ENCODE assay signal across 17 cellular contexts in genomic region chr16:23538919-23539278, GRCh38. TPM values are rescaled to one million over a fixed set of nuclear protein-coding genes. Genes with fewer than 3 reads are reported as not detected.
DNase-seq lines count a peak whose midpoint lies in the region; ATAC-seq, FAIRE-seq and TF ChIP-seq lines count a peak whose summit lies in the region.
"Had no signal": no experiment of that assay in that cellular context is flagged by ENCODE, and none has a peak within 500 bp of the region (broad histone marks: within the 10 kb centered on the region; RNA-seq: fewer than 3 reads in every experiment).

No MANE protein-coding gene starts in this region.

- no peak for TF ChIP-seq POLR2A in HepG2 (IDR thresholded peaks at IDR 0.05; ENCODE audit: insufficient read depth in 1 of 2, low read depth in 2 of 2, low read length in 2 of 2)
- no peak for TF ChIP-seq POLR2A in right lobe of liver (IDR thresholded peaks at IDR 0.05)

- no peaks in the 10 kb centered on the region for H3K9me3 Mint-ChIP-seq in immature natural killer cell

- no peak overlapping the region for H3K27ac Mint-ChIP-seq in immature natural killer cell

- BruUV-seq in HepG2 (replicated peaks; lab: Mats Ljungman, UMichigan), result no TSS peak

- H3K27me3 ChIP-seq in HepG2 (ENCODE audit: control insufficient read depth in 1 of 2, insufficient read depth in 2 of 2, low read length in 2 of 2) (no peaks in the 10 kb centered on the region), right lobe of liver (no peaks in the 10 kb centered on the region), foreskin keratinocyte (no peaks in the 10 kb centered on the region)
- H3K27me3 ChIP-seq: gastroesophageal sphincter, left lung had no signal

- no peak for DNase-seq in HepG2 (ENCODE audit: low spot score)
- no peak for DNase-seq in right lobe of liver
- no peak for DNase-seq in RWPE1 (ENCODE audit: low spot score)
- no peak for DNase-seq in foreskin keratinocyte
- DNase-seq in NK-92 treated with Interleukin-12 subunit alpha and Interleukin-12 subunit beta, amount 100 ng/mL, for 24 hours (lab: John Stamatoyannopoulos, UW), result no peak
- DNase-seq in immature natural killer cell, result no peak
- DNase-seq: activated CD8-positive, alpha-beta memory T cell treated with anti-CD3 and anti-CD28 coated beads, Interleukin-2, amount 50 U/mL, for 48 hours; activated naive CD4-positive, alpha-beta T cell treated with anti-CD3 and anti-CD28 coated beads, Interleukin-2, amount 50 U/mL, for 16 hours; left lung; NCI-H1417 treated with DMSO at 0.1 percent for 48 hours; right cardiac atrium had no signal

- no peaks in the 10 kb centered on the region for H3K27me3 Mint-ChIP-seq in immature natural killer cell (ENCODE audit: low read depth in 3 of 3)

- peak overlapping the region; percentile 91 for H3K27ac ChIP-seq in HepG2 (ENCODE audit: extremely low read length, insufficient read depth, low read length)
- H3K27ac ChIP-seq in right lobe of liver, result no peak overlapping the region
- H3K27ac ChIP-seq in RWPE1, result peak overlapping the region; percentile 59
- H3K27ac ChIP-seq in foreskin keratinocyte, result no peak overlapping the region
- H3K27ac ChIP-seq: gastroesophageal sphincter, left lung had no signal

- FAIRE-seq in HepG2 (lab: Jason Lieb, UNC), result no peak
- FAIRE-seq: G401.6, urothelium cell line had no signal

- no peak overlapping the region for H3K4me3 Mint-ChIP-seq in immature natural killer cell

- no peak overlapping the region for H2AFZ ChIP-seq in HepG2 (ENCODE audit: low read length)

- H3K4me2 ChIP-seq in HepG2 (ENCODE audit: low read depth, low read length), result no peak overlapping the region

- H3K4me1 Mint-ChIP-seq in immature natural killer cell, result no peaks in the 10 kb centered on the region

- TF ChIP-seq CTCF in HepG2 (CRISPR knock-in tag; IDR thresholded peaks at IDR 0.05) (no peak), right lobe of liver (IDR thresholded peaks at IDR 0.05) (no peak), RWPE1 (conservative IDR thresholded peaks at IDR 0.05; ENCODE audit: low read depth) (no peak), foreskin keratinocyte (conservative IDR thresholded peaks at IDR 0.05) (no peak)

- POLR2A ChIA-PET in HepG2 (lab: Yijun Ruan, JAX) (interaction anchor here (0.6 to 5.5 kb wide), 16 partner anchors 11 to 140 kb away, joined by 3 to 96 read pairs (median 10); partner anchors contain the start of genes DCTN5, EARS2, GGA2 and NDUFAB1), RWPE1 (lab: Yijun Ruan, JAX; ENCODE audit: low non-redundant PET) (no interaction called here)

- H3K36me3 ChIP-seq in HepG2 (replicated peaks in 1 of 2; ENCODE audit: control insufficient read depth in 1 of 2, insufficient read depth in 2 of 2, low read length in 2 of 2), result peaks cover 33 to 59% of the 10 kb centered on the region in 2 experiments
- H3K36me3 ChIP-seq in right lobe of liver, result peaks cover 0 to 48% (median 14%) of the 10 kb centered on the region in 4 donors

- no peaks in the 10 kb centered on the region for H4K20me1 ChIP-seq in HepG2 (ENCODE audit: insufficient read depth, low read length)

- CTCF ChIA-PET in HepG2 (lab: Yijun Ruan, JAX; ENCODE audit: low intra/inter-chr PET ratio, low total read pairs) (interaction anchor here (2.0 kb wide), 1 partner anchor 18 kb away, joined by 8 read pairs; the partner anchor contains the start of genes EARS2 and UBFD1), RWPE1 (lab: Yijun Ruan, JAX) (interaction anchor here (0.5 to 0.6 kb wide), 2 partner anchors 53 to 961 kb away, joined by 3 read pairs; no protein-coding TSS in a partner anchor)

- TF ChIP-seq EP300 in HepG2 (IDR thresholded peaks at IDR 0.05; ENCODE audit: low read depth in 2 of 2, low read length in 2 of 2), result no peak
- no peak for TF ChIP-seq EP300 in HepG2 (CRISPR knock-in tag; IDR thresholded peaks at IDR 0.05; ENCODE audit: borderline replicate concordance)

- 93% methylated on average over 1 of the region's 1 CpG for WGBS in HepG2 (ENCODE audit: low lambda C conversion rate)
- WGBS in right lobe of liver (ENCODE audit: insufficient coverage, low coverage, low lambda C conversion rate, missing lambda C conversion rate), result 89% methylated on average over 1 of the region's 1 CpG

- H3K36me3 Mint-ChIP-seq in immature natural killer cell, result peaks cover 4 to 14% (median 9%) of the 10 kb centered on the region in 3 donors

- H3K4me1 ChIP-seq in HepG2 (ENCODE audit: insufficient read depth, low read length) (peaks cover 47% of the 10 kb centered on the region), right lobe of liver (peaks cover 0 to 4% (median 0%) of the 10 kb centered on the region in 4 donors), foreskin keratinocyte (peaks cover 11% of the 10 kb centered on the region)
- H3K4me1 ChIP-seq: gastroesophageal sphincter had no signal

- H3K9me3 ChIP-seq in HepG2 (ENCODE audit: low read length) (no peaks in the 10 kb centered on the region), right lobe of liver (no peaks in the 10 kb centered on the region)
- H3K9me3 ChIP-seq: gastroesophageal sphincter, left lung had no signal

- no peak for TF ChIP-seq RAD21 in HepG2 (CRISPR knock-in tag; IDR thresholded peaks at IDR 0.05)

- peaks cover 4% of the 10 kb centered on the region for H3K79me2 ChIP-seq in HepG2 (ENCODE audit: insufficient read depth, low read length)

- peak overlapping the region; percentile 64; the same call in 1 of the 2 replicates for H3K9ac ChIP-seq in HepG2 (ENCODE audit: insufficient read depth, low read depth, low read length)

- ATAC-seq in HepG2 (no peak), right lobe of liver (no peak), foreskin keratinocyte (peak; percentile 25), HG03139 (IDR thresholded peaks at IDR 0.05; ENCODE audit: unreplicated experiment) (no peak), GM21528 (IDR thresholded peaks at IDR 0.05; ENCODE audit: low FRiP score, unreplicated experiment) (no peak)
- ATAC-seq: activated CD4-positive, CD25-positive, alpha-beta regulatory T cell treated with anti-CD3 and anti-CD28 coated beads, Interleukin-2, amount 50 U/mL, for 24 hours; gastroesophageal sphincter; right cardiac atrium had no signal

- intact Hi-C loops in HepG2 (cut with micrococcal nuclease; ENCODE audit: unreplicated experiment), result no loop called here
- intact Hi-C loops in right lobe of liver (cut with DNase I), result no loop called here

- in situ Hi-C loops in HepG2 (cut with HindIII; ENCODE audit: extremely low pct_ligation_motif_present, low pct_unique_long_range_greater_than_20kb), result no loop called here

- H3K4me3 ChIP-seq in HepG2 (replicated peaks in 1 of 3; ENCODE audit: insufficient read depth in 1 of 3, low read depth in 2 of 3, low read length in 3 of 3), result no peak overlapping the region
- H3K4me3 ChIP-seq in right lobe of liver, result no peak overlapping the region
- H3K4me3 ChIP-seq: gastroesophageal sphincter, left lung had no signal

RNA-seq across cellular contexts. Expression of gene EARS2, which starts 18.3 kb away (rescaled TPM):
- total RNA-seq in HepG2 (2016; rRNA removed; fragmentation: Illumina TruSeq; extraction: Trizol) (80.4 and 84.2 TPM in 2 replicates), right lobe of liver (10 to 100 TPM; 14.9 to 47.7 (median 15.9) TPM), foreskin keratinocyte (30.5 and 39.1 TPM in 2 replicates)
- 18.1 and 20.7 TPM in 2 replicates for total RNA-seq in HepG2 (2016; cell fraction: cytosol; rRNA removed; fragmentation: Illumina TruSeq; extraction: Trizol; ENCODE audit: low read depth)
- total RNA-seq in HepG2 (2016; cell fraction: insoluble cytoplasmic fraction; rRNA removed; fragmentation: Illumina TruSeq; extraction: Trizol), result 79.1 and 84.4 TPM in 2 replicates
- 44.8 and 49.7 TPM in 2 replicates for total RNA-seq in HepG2 (2016; cell fraction: membrane; rRNA removed; fragmentation: Illumina TruSeq; extraction: Trizol)
- 64.8 and 79.0 TPM in 2 replicates for total RNA-seq in HepG2 (2016; cell fraction: nucleus; rRNA removed; fragmentation: Illumina TruSeq; extraction: Trizol)
- polyA plus RNA-seq in HepG2 (2011; rRNA removed) (49.4 and 54.7 TPM in 2 replicates), foreskin keratinocyte (25.3 and 28.8 TPM in 2 replicates), immature natural killer cell (10 to 100 TPM in 1 of 3 donors, 1 to 10 TPM in 2; 6.3 to 14.1 (median 9.5) TPM)
- 41.5 and 46.7 TPM in 2 replicates for polyA plus RNA-seq in HepG2 (2011; cell fraction: cytosol; rRNA removed)
- 131 and 162 TPM in 2 replicates for polyA plus RNA-seq in HepG2 (2011; cell fraction: nucleus; rRNA removed)
- 27.0 and 35.2 TPM in 2 replicates for polyA plus RNA-seq in HepG2 (2012)
- 8.2 and 10.2 TPM in 2 replicates for polyA plus RNA-seq in HepG2 (2016; cell fraction: cytosol; fragmentation: Illumina TruSeq; extraction: Trizol; ENCODE audit: low read depth)
- 69.7 and 75.5 TPM in 2 replicates for polyA plus RNA-seq in HepG2 (2016; cell fraction: insoluble cytoplasmic fraction; fragmentation: Illumina TruSeq; extraction: Trizol; ENCODE audit: low read depth)
- 20.9 and 22.2 TPM in 2 replicates for polyA plus RNA-seq in HepG2 (2016; cell fraction: membrane; fragmentation: Illumina TruSeq; extraction: Trizol; ENCODE audit: low read depth)
- polyA plus RNA-seq in HepG2 (2016; cell fraction: nucleus; fragmentation: Illumina TruSeq; extraction: Trizol; ENCODE audit: insufficient read depth, low read depth), result 59.4 and 64.9 TPM in 2 replicates
- 142 and 329 TPM in 2 replicates for polyA minus RNA-seq in HepG2 (2011; rRNA and poly(A)+ RNA removed; ENCODE audit: low replicate concordance)
- polyA minus RNA-seq in HepG2 (2011; cell fraction: cytosol; rRNA and poly(A)+ RNA removed), result 36.3 and 43.7 TPM in 2 replicates
- 112 and 117 TPM in 2 replicates for polyA minus RNA-seq in HepG2 (2011; cell fraction: nucleus; rRNA and poly(A)+ RNA removed)

RNA-seq across cellular contexts. Expression of gene UBFD1, which starts 18.6 kb away (rescaled TPM):
- total RNA-seq in HepG2 (2016; rRNA removed; fragmentation: Illumina TruSeq; extraction: Trizol), result 111 and 142 TPM in 2 replicates
- 27.2 and 33.8 TPM in 2 replicates for total RNA-seq in HepG2 (2016; cell fraction: cytosol; rRNA removed; fragmentation: Illumina TruSeq; extraction: Trizol; ENCODE audit: low read depth)
- 112 and 143 TPM in 2 replicates for total RNA-seq in HepG2 (2016; cell fraction: insoluble cytoplasmic fraction; rRNA removed; fragmentation: Illumina TruSeq; extraction: Trizol)
- total RNA-seq in HepG2 (2016; cell fraction: membrane; rRNA removed; fragmentation: Illumina TruSeq; extraction: Trizol), result 46.0 and 47.2 TPM in 2 replicates
- total RNA-seq in HepG2 (2016; cell fraction: nucleus; rRNA removed; fragmentation: Illumina TruSeq; extraction: Trizol), result 80.6 and 99.3 TPM in 2 replicates
- 97.6 and 100 TPM in 2 replicates for polyA plus RNA-seq in HepG2 (2011; rRNA removed)
- 98.1 and 112 TPM in 2 replicates for polyA plus RNA-seq in HepG2 (2011; cell fraction: cytosol; rRNA removed)
- 129 and 137 TPM in 2 replicates for polyA plus RNA-seq in HepG2 (2011; cell fraction: nucleus; rRNA removed)
- polyA plus RNA-seq in HepG2 (2012), result 83.8 and 88.4 TPM in 2 replicates
- polyA plus RNA-seq in HepG2 (2016; cell fraction: cytosol; fragmentation: Illumina TruSeq; extraction: Trizol; ENCODE audit: low read depth), result 31.2 and 32.8 TPM in 2 replicates
- 119 and 123 TPM in 2 replicates for polyA plus RNA-seq in HepG2 (2016; cell fraction: insoluble cytoplasmic fraction; fragmentation: Illumina TruSeq; extraction: Trizol; ENCODE audit: low read depth)
- polyA plus RNA-seq in HepG2 (2016; cell fraction: membrane; fragmentation: Illumina TruSeq; extraction: Trizol; ENCODE audit: low read depth), result 30.0 and 32.3 TPM in 2 replicates
- 89.9 and 95.2 TPM in 2 replicates for polyA plus RNA-seq in HepG2 (2016; cell fraction: nucleus; fragmentation: Illumina TruSeq; extraction: Trizol; ENCODE audit: insufficient read depth, low read depth)
- polyA minus RNA-seq in HepG2 (2011; rRNA and poly(A)+ RNA removed; ENCODE audit: low replicate concordance), result 49.6 and 117 TPM in 2 replicates
- polyA minus RNA-seq in HepG2 (2011; cell fraction: cytosol; rRNA and poly(A)+ RNA removed), result 61.7 and 68.8 TPM in 2 replicates
- 155 and 167 TPM in 2 replicates for polyA minus RNA-seq in HepG2 (2011; cell fraction: nucleus; rRNA and poly(A)+ RNA removed)
- 10 to 100 TPM; 27.6 to 50.5 (median 37.4) TPM for total RNA-seq in right lobe of liver
- 36.8 and 40.0 TPM in 2 replicates for total RNA-seq in foreskin keratinocyte
- polyA plus RNA-seq in foreskin keratinocyte, result 19.1 and 20.7 TPM in 2 replicates
- polyA plus RNA-seq in immature natural killer cell, result 10 to 100 TPM; 13.1 to 18.8 (median 14.2) TPM

RNA-seq across cellular contexts. Expression of gene GGA2, which starts 28.6 kb away (rescaled TPM):
- total RNA-seq in HepG2 (2016; rRNA removed; fragmentation: Illumina TruSeq; extraction: Trizol) (69.8 and 93.1 TPM in 2 replicates), right lobe of liver (10 to 100 TPM; 19.2 to 31.7 (median 27.8) TPM), foreskin keratinocyte (34.0 and 34.6 TPM in 2 replicates)
- 52.6 and 57.4 TPM in 2 replicates for total RNA-seq in HepG2 (2016; cell fraction: cytosol; rRNA removed; fragmentation: Illumina TruSeq; extraction: Trizol; ENCODE audit: low read depth)
- total RNA-seq in HepG2 (2016; cell fraction: insoluble cytoplasmic fraction; rRNA removed; fragmentation: Illumina TruSeq; extraction: Trizol), result 76.8 and 80.6 TPM in 2 replicates
- 41.5 and 45.8 TPM in 2 replicates for total RNA-seq in HepG2 (2016; cell fraction: membrane; rRNA removed; fragmentation: Illumina TruSeq; extraction: Trizol)
- 84.5 and 97.4 TPM in 2 replicates for total RNA-seq in HepG2 (2016; cell fraction: nucleus; rRNA removed; fragmentation: Illumina TruSeq; extraction: Trizol)
- polyA plus RNA-seq in HepG2 (2011; rRNA removed) (51.5 and 52.3 TPM in 2 replicates), foreskin keratinocyte (16.5 and 17.5 TPM in 2 replicates), immature natural killer cell (10 to 100 TPM; 34.1 to 40.0 (median 36.1) TPM)
- polyA plus RNA-seq in HepG2 (2011; cell fraction: cytosol; rRNA removed), result 25.4 and 28.7 TPM in 2 replicates
- 184 and 204 TPM in 2 replicates for polyA plus RNA-seq in HepG2 (2011; cell fraction: nucleus; rRNA removed)
- 70.4 and 97.1 TPM in 2 replicates for polyA plus RNA-seq in HepG2 (2012)
- 4.7 and 5.8 TPM in 2 replicates for polyA plus RNA-seq in HepG2 (2016; cell fraction: cytosol; fragmentation: Illumina TruSeq; extraction: Trizol; ENCODE audit: low read depth)
- polyA plus RNA-seq in HepG2 (2016; cell fraction: insoluble cytoplasmic fraction; fragmentation: Illumina TruSeq; extraction: Trizol; ENCODE audit: low read depth), result 87.5 and 99.8 TPM in 2 replicates
- polyA plus RNA-seq in HepG2 (2016; cell fraction: membrane; fragmentation: Illumina TruSeq; extraction: Trizol; ENCODE audit: low read depth), result 11.1 and 11.7 TPM in 2 replicates
- 238 and 249 TPM in 2 replicates for polyA plus RNA-seq in HepG2 (2016; cell fraction: nucleus; fragmentation: Illumina TruSeq; extraction: Trizol; ENCODE audit: insufficient read depth, low read depth)
- polyA minus RNA-seq in HepG2 (2011; rRNA and poly(A)+ RNA removed; ENCODE audit: low replicate concordance), result 58.5 and 111 TPM in 2 replicates
- polyA minus RNA-seq in HepG2 (2011; cell fraction: cytosol; rRNA and poly(A)+ RNA removed), result 31.9 and 47.6 TPM in 2 replicates
- 134 and 143 TPM in 2 replicates for polyA minus RNA-seq in HepG2 (2011; cell fraction: nucleus; rRNA and poly(A)+ RNA removed)

RNA-seq across cellular contexts. Expression of gene NDUFAB1, which starts 57.2 kb away (rescaled TPM):
- total RNA-seq in HepG2 (2016; rRNA removed; fragmentation: Illumina TruSeq; extraction: Trizol), result 601 and 760 TPM in 2 replicates
- total RNA-seq in HepG2 (2016; cell fraction: cytosol; rRNA removed; fragmentation: Illumina TruSeq; extraction: Trizol; ENCODE audit: low read depth), result 295 and 299 TPM in 2 replicates
- 602 and 798 TPM in 2 replicates for total RNA-seq in HepG2 (2016; cell fraction: insoluble cytoplasmic fraction; rRNA removed; fragmentation: Illumina TruSeq; extraction: Trizol)
- total RNA-seq in HepG2 (2016; cell fraction: membrane; rRNA removed; fragmentation: Illumina TruSeq; extraction: Trizol), result 285 and 300 TPM in 2 replicates
- 185 and 192 TPM in 2 replicates for total RNA-seq in HepG2 (2016; cell fraction: nucleus; rRNA removed; fragmentation: Illumina TruSeq; extraction: Trizol)
- 192 and 221 TPM in 2 replicates for polyA plus RNA-seq in HepG2 (2011; rRNA removed)
- 288 and 387 TPM in 2 replicates for polyA plus RNA-seq in HepG2 (2011; cell fraction: cytosol; rRNA removed)
- polyA plus RNA-seq in HepG2 (2011; cell fraction: nucleus; rRNA removed), result 84.1 and 87.7 TPM in 2 replicates
- 224 and 262 TPM in 2 replicates for polyA plus RNA-seq in HepG2 (2012)
- 233 and 257 TPM in 2 replicates for polyA plus RNA-seq in HepG2 (2016; cell fraction: cytosol; fragmentation: Illumina TruSeq; extraction: Trizol; ENCODE audit: low read depth)
- polyA plus RNA-seq in HepG2 (2016; cell fraction: insoluble cytoplasmic fraction; fragmentation: Illumina TruSeq; extraction: Trizol; ENCODE audit: low read depth), result 608 and 670 TPM in 2 replicates
- 191 and 215 TPM in 2 replicates for polyA plus RNA-seq in HepG2 (2016; cell fraction: membrane; fragmentation: Illumina TruSeq; extraction: Trizol; ENCODE audit: low read depth)
- 276 and 279 TPM in 2 replicates for polyA plus RNA-seq in HepG2 (2016; cell fraction: nucleus; fragmentation: Illumina TruSeq; extraction: Trizol; ENCODE audit: insufficient read depth, low read depth)
- polyA minus RNA-seq in HepG2 (2011; rRNA and poly(A)+ RNA removed; ENCODE audit: low replicate concordance), result 41.0 and 74.5 TPM in 2 replicates
- 75.4 and 99.6 TPM in 2 replicates for polyA minus RNA-seq in HepG2 (2011; cell fraction: cytosol; rRNA and poly(A)+ RNA removed)
- polyA minus RNA-seq in HepG2 (2011; cell fraction: nucleus; rRNA and poly(A)+ RNA removed), result 33.9 and 41.0 TPM in 2 replicates
- total RNA-seq in right lobe of liver, result 10 to 100 TPM; 53.9 to 87.3 (median 63.9) TPM
- total RNA-seq in foreskin keratinocyte, result 151 and 154 TPM in 2 replicates
- polyA plus RNA-seq in foreskin keratinocyte, result 224 and 237 TPM in 2 replicates
- polyA plus RNA-seq in immature natural killer cell, result 100 to 1,000 TPM; 182 to 257 (median 231) TPM

Comparison
In these comparisons a context has a peak if more than half of its experiments do, and no peak if none do; other contexts are left out.
1. H3K27ac ChIP-seq: peak in HepG2 (single experiment) and RWPE1 (single experiment); none in right lobe of liver (0 of 3) and foreskin keratinocyte (single experiment).